In the genomic region with DNA sequence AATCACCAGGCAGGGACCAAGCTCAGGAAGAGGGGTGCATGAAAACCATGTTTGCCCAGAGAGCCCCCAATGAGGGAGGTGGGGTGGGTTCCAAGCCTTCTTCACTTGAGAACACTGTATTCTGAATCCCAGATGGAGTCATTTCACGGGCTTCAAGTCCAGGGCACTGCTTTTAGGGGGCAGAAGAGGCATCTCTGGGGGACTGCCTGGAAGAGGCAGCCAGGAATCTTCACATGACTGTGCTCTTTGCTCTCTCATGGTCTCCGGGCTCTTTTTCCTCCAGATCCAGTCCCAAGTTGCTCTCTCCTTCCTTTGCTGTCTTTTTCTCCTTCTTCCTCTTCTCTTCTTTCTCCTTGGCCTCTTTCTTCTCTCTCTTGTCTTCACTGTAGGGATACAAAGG, we compare ENCODE assay signal across 19 cellular contexts. TPM values are rescaled to one million over a fixed set of nuclear protein-coding genes. Genes with fewer than 3 reads are reported as not detected.
DNase-seq lines count a peak whose midpoint lies in the region; ATAC-seq and TF ChIP-seq lines count a peak whose summit lies in the region.
"Had no signal": no experiment of that assay in that cellular context is flagged by ENCODE, and none has a peak within 500 bp of the region (broad histone marks: within the 10 kb centered on the region; RNA-seq: fewer than 3 reads in every experiment).

No MANE protein-coding gene starts in this region.

- no peak overlapping the region for H3K27ac ChIP-seq in duodenal mucosa (ENCODE audit: low read depth, low read length)
- no peak overlapping the region for H3K27ac ChIP-seq in neuronal stem cell (replicated peaks; ENCODE audit: low read length)

- H2AFZ ChIP-seq in Loucy (ENCODE audit: low read length) (no peak overlapping the region), neuronal stem cell (ENCODE audit: low read length) (no peak overlapping the region)
- H2AFZ ChIP-seq: GM23338 had no signal

- WGBS in neuronal stem cell (ENCODE audit: extremely low coverage in 2 of 2, insufficient read length in 2 of 2, insufficient replicate concordance in 1 of 2), 2 donors = no CpG with 5 or more reads among the region's 2 CpGs

- H3K4ac ChIP-seq in neuronal stem cell (ENCODE audit: low read length) = no peak overlapping the region

- H3K4me3 ChIP-seq in Loucy (ENCODE audit: low read length, poor library complexity, severe bottlenecking) = peak overlapping the region; percentile 45
- peak overlapping the region; percentile 43 to 46 for H3K4me3 ChIP-seq in duodenal mucosa (ENCODE audit: low read depth in 1 of 2, low read length in 2 of 2)
- H3K4me3 ChIP-seq in neuronal stem cell (ENCODE audit: low read length in 2 of 2) = no peak overlapping the region
- no peak overlapping the region for H3K4me3 ChIP-seq in foreskin fibroblast (ENCODE audit: low read depth in 1 of 2, low read length in 2 of 2)
- H3K4me3 ChIP-seq: GM12878, GM23338 had no signal

- no peak overlapping the region for H2BK12ac ChIP-seq in neuronal stem cell (ENCODE audit: low read length)

- DNase-seq in neuronal stem cell (ENCODE audit: low spot score) = no peak
- DNase-seq in NCI-H146 (lab: John Stamatoyannopoulos, UW) = no peak
- DNase-seq in foreskin fibroblast = no peak
- DNase-seq: ACHN; BE2C; C1 segment of cervical spinal cord; CD4-positive, CD25-positive, alpha-beta regulatory T cell; CD8-positive, alpha-beta memory T cell; COR-L47; DMS 273 treated with DMSO at 0.1 percent for 48 hours; DMS53; DND-41; EL; HCEC 1CT had no signal

- H3K4me1 ChIP-seq in Loucy (ENCODE audit: insufficient read depth, low read length, poor library complexity, severe bottlenecking) = peaks cover 37% of the 10 kb centered on the region
- peaks cover 17 to 45% of the 10 kb centered on the region in 2 donors for H3K4me1 ChIP-seq in duodenal mucosa (ENCODE audit: control insufficient read depth in 1 of 2, insufficient read depth in 2 of 2, low read length in 2 of 2)
- H3K4me1 ChIP-seq in neuronal stem cell (ENCODE audit: control insufficient read depth in 2 of 2, insufficient read depth in 1 of 2, low read depth in 1 of 2, low read length in 2 of 2) = no peaks in the 10 kb centered on the region
- H3K4me1 ChIP-seq: BE2C had no signal

- peak overlapping the region; percentile 61 for H3K23ac ChIP-seq in neuronal stem cell (ENCODE audit: low read depth, low read length, poor library complexity)

- no peaks in the 10 kb centered on the region for H3K9me3 ChIP-seq in Loucy (ENCODE audit: insufficient read depth, low read depth, low read length)
- H3K9me3 ChIP-seq in duodenal mucosa (ENCODE audit: control insufficient read depth in 1 of 2, low read length in 2 of 2) = no peaks in the 10 kb centered on the region
- H3K9me3 ChIP-seq in neuronal stem cell (replicated peaks in 1 of 2; ENCODE audit: control insufficient read depth in 2 of 2, insufficient read depth in 1 of 2, low read depth in 1 of 2, low read length in 2 of 2) = peaks cover 0 to 2% of the 10 kb centered on the region in 2 donors
- H3K9me3 ChIP-seq: BE2C had no signal

- H3K27me3 ChIP-seq in Loucy (ENCODE audit: insufficient read depth, low read length, poor library complexity, severe bottlenecking) = no peaks in the 10 kb centered on the region
- H3K27me3 ChIP-seq in duodenal mucosa (ENCODE audit: control insufficient read depth in 1 of 2, insufficient read depth in 2 of 2, low read length in 2 of 2) = no peaks in the 10 kb centered on the region
- peaks cover 0 to 24% (median 6%) of the 10 kb centered on the region in 3 experiments for H3K27me3 ChIP-seq in neuronal stem cell (ENCODE audit: control insufficient read depth in 3 of 3, insufficient read depth in 3 of 3, low read depth in 1 of 3, low read length in 3 of 3)

- no peak overlapping the region for H3K14ac ChIP-seq in neuronal stem cell (ENCODE audit: low read length)

- H2BK120ac ChIP-seq in neuronal stem cell (ENCODE audit: low read depth, low read length) = no peak overlapping the region

- H3K36me3 ChIP-seq in Loucy (ENCODE audit: insufficient read depth, low read length) = peaks cover 9% of the 10 kb centered on the region; the same call in 1 of the 2 replicates
- peaks cover 8 to 37% of the 10 kb centered on the region in 2 donors for H3K36me3 ChIP-seq in duodenal mucosa (ENCODE audit: control insufficient read depth in 1 of 2, insufficient read depth in 2 of 2, low read length in 2 of 2)
- no peaks in the 10 kb centered on the region for H3K36me3 ChIP-seq in neuronal stem cell (replicated peaks in 1 of 2; ENCODE audit: control insufficient read depth in 2 of 2, insufficient read depth in 2 of 2, low read length in 2 of 2)
- H3K36me3 ChIP-seq: BE2C had no signal

- peaks cover 56% of the 10 kb centered on the region for H3K79me2 ChIP-seq in Loucy (ENCODE audit: insufficient read depth, low read length)

- peak overlapping the region; percentile 37 for H2AK5ac ChIP-seq in neuronal stem cell (ENCODE audit: low read depth, low read length)

- H4K8ac ChIP-seq in neuronal stem cell (ENCODE audit: low read depth, low read length) = no peak overlapping the region

- H3K9ac ChIP-seq in Loucy (ENCODE audit: low read depth, low read length, poor library complexity, severe bottlenecking) (peak overlapping the region; percentile 8), duodenal mucosa (ENCODE audit: low read depth in 1 of 2, low read length in 2 of 2) (peak overlapping the region in 1 of 2 donors; percentile 51), neuronal stem cell (ENCODE audit: low read depth, low read length, poor library complexity) (no peak overlapping the region)

- H2BK15ac ChIP-seq in neuronal stem cell (ENCODE audit: low read length) = no peak overlapping the region

- no peaks in the 10 kb centered on the region for H3F3A ChIP-seq in Loucy (ENCODE audit: low read depth)

- TF ChIP-seq CTCF in Loucy (conservative IDR thresholded peaks at IDR 0.05; ENCODE audit: low read length) (no peak), foreskin fibroblast (IDR thresholded peaks at IDR 0.05; ENCODE audit: low read depth, low read length) (no peak)

- peaks cover 16% of the 10 kb centered on the region for H4K20me1 ChIP-seq in Loucy (ENCODE audit: insufficient read depth, low read length, poor library complexity, severe bottlenecking)

- no peak overlapping the region for H3K18ac ChIP-seq in neuronal stem cell (ENCODE audit: low read length)

- no peaks in the 10 kb centered on the region for H3K79me1 ChIP-seq in neuronal stem cell (ENCODE audit: low read depth, low read length)

- H3K9me2 ChIP-seq in Loucy (replicated peaks; ENCODE audit: low read depth, low read length) = peaks cover 8% of the 10 kb centered on the region; the same call in 1 of the 2 replicates

- no peak overlapping the region for H2BK5ac ChIP-seq in neuronal stem cell (ENCODE audit: low read length)

- ATAC-seq in GM18511 (IDR thresholded peaks at IDR 0.05; ENCODE audit: unreplicated experiment) = no peak
- ATAC-seq: GM12878, GM23338 had no signal

- H4K91ac ChIP-seq in neuronal stem cell (ENCODE audit: low read depth, low read length, poor library complexity) = no peak overlapping the region

- H3K4me2 ChIP-seq in Loucy (ENCODE audit: low read depth, low read length, poor library complexity, severe bottlenecking) (peak overlapping the region; percentile 94), neuronal stem cell (ENCODE audit: insufficient read depth, low read length, poor library complexity, severe bottlenecking) (no peak overlapping the region)
- H3K4me2 ChIP-seq: GM23338 had no signal

RNA-seq across cellular contexts. Expression of a gene that starts 5.7 kb away (rescaled TPM):
- polyA plus RNA-seq in neuronal stem cell (2013, experiment 1 of 2) = 1.5 TPM
- 1.3 TPM for polyA plus RNA-seq in neuronal stem cell (2013, experiment 2 of 2)
- polyA plus RNA-seq: CD4-positive, CD25-positive, alpha-beta regulatory T cell had no signal

RNA-seq across cellular contexts. Expression of a gene that starts 8.6 kb away (rescaled TPM):
- polyA plus RNA-seq in neuronal stem cell (2013, experiment 1 of 2) = not detected
- polyA plus RNA-seq in neuronal stem cell (2013, experiment 2 of 2) = not detected
- polyA plus RNA-seq: CD4-positive, CD25-positive, alpha-beta regulatory T cell; CD8-positive, alpha-beta memory T cell; GM12878; GM23338 had no signal

RNA-seq across cellular contexts. Expression of a gene that starts 25.9 kb away (rescaled TPM):
- polyA plus RNA-seq in neuronal stem cell (2013, experiment 1 of 2) = 3.9 TPM
- polyA plus RNA-seq in neuronal stem cell (2013, experiment 2 of 2) = 3.7 TPM

RNA-seq across cellular contexts. Expression of a gene that starts 31.5 kb away (rescaled TPM):
- polyA plus RNA-seq in neuronal stem cell (2013, experiment 1 of 2) = 41.4 TPM
- polyA plus RNA-seq in neuronal stem cell (2013, experiment 2 of 2) = 37.0 TPM

Comparison
In these comparisons a context has a peak if more than half of its experiments do, and no peak if none do; other contexts are left out.
1. H3K4me3 ChIP-seq: peak in Loucy (single experiment) and duodenal mucosa (2 of 2); none in neuronal stem cell (0 of 2) and foreskin fibroblast (0 of 2).